Comparison of ENCODE assay signal across 9 cellular contexts in genomic region chr17:63425478-63425877, GRCh38. TPM values are rescaled to one million over a fixed set of nuclear protein-coding genes. Genes with fewer than 3 reads are reported as not detected.
DNase-seq lines count a peak whose midpoint lies in the region; ATAC-seq and TF ChIP-seq lines count a peak whose summit lies in the region.
"Had no signal": no experiment of that assay in that cellular context is flagged by ENCODE, and none has a peak within 500 bp of the region (broad histone marks: within the 10 kb centered on the region; RNA-seq: fewer than 3 reads in every experiment).

No MANE protein-coding gene starts in this region.

- H3K9me3 ChIP-seq in Loucy (ENCODE audit: insufficient read depth, low read depth, low read length): no peaks in the 10 kb centered on the region
- no peaks in the 10 kb centered on the region for H3K9me3 ChIP-seq in transverse colon

- H3K9ac ChIP-seq in Loucy (ENCODE audit: low read depth, low read length, poor library complexity, severe bottlenecking): no peak overlapping the region

- H3K4me2 ChIP-seq in Loucy (ENCODE audit: low read depth, low read length, poor library complexity, severe bottlenecking): no peak overlapping the region

- TF ChIP-seq POLR2A in transverse colon (IDR thresholded peaks at IDR 0.05): no peak

- peak; percentile 79 for ATAC-seq in omental fat pad (ENCODE audit: low FRiP score)

- H3K4me1 ChIP-seq in Loucy (ENCODE audit: insufficient read depth, low read length, poor library complexity, severe bottlenecking) (peaks cover 26% of the 10 kb centered on the region), transverse colon (no peaks in the 10 kb centered on the region)

- H4K20me1 ChIP-seq in Loucy (ENCODE audit: insufficient read depth, low read length, poor library complexity, severe bottlenecking): no peaks in the 10 kb centered on the region

- DNase-seq in NK-92 treated with Interleukin-12 subunit alpha and Interleukin-12 subunit beta, amount 100 ng/mL, for 24 hours (lab: John Stamatoyannopoulos, UW): peak; percentile 42
- DNase-seq in NK-92 (lab: John Stamatoyannopoulos, UW; ENCODE audit: unreplicated experiment) (no peak), SHP77 treated with DMSO at 0.1 percent for 48 hours (lab: John Stamatoyannopoulos, UW) (peak; percentile 32), fibroblast of villous mesenchyme (ENCODE audit: low read depth) (peak; percentile 84), omental fat pad (ENCODE audit: low spot score) (peak; percentile 68), transverse colon (peak; percentile 74)
- DNase-seq in activated T-helper 1 cell treated with anti-CD3 and anti-CD28 coated beads, Interleukin-2, amount 50 U/mL, for 16 hours (ENCODE audit: low read depth in 1 of 2, low spot score in 1 of 2): peak; percentile 33 to 48

- in situ Hi-C loops in transverse colon (cut with MboI; ENCODE audit: low pct_ligation_motif_present in 1 of 4, low pct_unique_long_range_greater_than_20kb in 1 of 4, low sequenced_read_pairs in 3 of 4): loop anchor here in 1 of 4 donors (10.0 kb wide), 1 partner anchor 189 kb away; no protein-coding TSS in a partner anchor

- no peak overlapping the region for H3K27ac ChIP-seq in transverse colon

- TF ChIP-seq CTCF in Loucy (conservative IDR thresholded peaks at IDR 0.05; ENCODE audit: low read length) (peak; percentile 88), fibroblast of villous mesenchyme (IDR thresholded peaks at IDR 0.05; ENCODE audit: insufficient read depth, low read depth, low read length) (peak; percentile 96), omental fat pad (IDR thresholded peaks at IDR 0.05) (peak in 2 of 3 donors; percentile 73 to 92), transverse colon (IDR thresholded peaks at IDR 0.05) (peak; percentile 90 to 95 (median 94))

- H2AFZ ChIP-seq in Loucy (ENCODE audit: low read length): no peak overlapping the region

- no peaks in the 10 kb centered on the region; the same call in 1 of the 2 replicates for H3K36me3 ChIP-seq in Loucy (ENCODE audit: insufficient read depth, low read length)
- no peaks in the 10 kb centered on the region for H3K36me3 ChIP-seq in transverse colon

- no peaks in the 10 kb centered on the region for H3F3A ChIP-seq in Loucy (ENCODE audit: low read depth)

- TF ChIP-seq EP300 in transverse colon (IDR thresholded peaks at IDR 0.05; ENCODE audit: low read depth): no peak

- H3K4me3 ChIP-seq in Loucy (ENCODE audit: low read length, poor library complexity, severe bottlenecking) (no peak overlapping the region), fibroblast of villous mesenchyme (ENCODE audit: low read depth, low read length) (no peak overlapping the region), transverse colon (no peak overlapping the region)
- H3K4me3 ChIP-seq: skin epidermis had no signal

- intact Hi-C loops in transverse colon (cut with DNase I; ENCODE audit: low total_unique reads): loop anchor here (5.0 kb wide), 1 partner anchor 187 kb away; no protein-coding TSS in a partner anchor

- H3K79me2 ChIP-seq in Loucy (ENCODE audit: insufficient read depth, low read length): no peaks in the 10 kb centered on the region

- no peaks in the 10 kb centered on the region for H3K27me3 ChIP-seq in Loucy (ENCODE audit: insufficient read depth, low read length, poor library complexity, severe bottlenecking)
- H3K27me3 ChIP-seq in transverse colon: no peaks in the 10 kb centered on the region

- no peaks in the 10 kb centered on the region for H3K9me2 ChIP-seq in Loucy (replicated peaks; ENCODE audit: low read depth, low read length)

- WGBS in transverse colon (ENCODE audit: low coverage in 1 of 2), 2 donors: 2% methylated on average over 7 of the region's 7 CpGs; no CpG with 5 or more reads in 1 of the 2 donors

RNA-seq across cellular contexts. Expression of gene CYB561, which starts 20.6 kb away (rescaled TPM):
- 11.3 and 12.5 TPM in 2 replicates for total RNA-seq in fibroblast of villous mesenchyme
- 10 to 100 TPM; 19.9 to 22.3 (median 20.5) TPM for total RNA-seq in omental fat pad
- 100 to 1,000 TPM in 1 of 4 donors, 10 to 100 TPM in 3; 52.6 to 315 (median 68.5) TPM for total RNA-seq in transverse colon

RNA-seq across cellular contexts. Expression of gene ACE, which starts 51.4 kb away (rescaled TPM):
- total RNA-seq in fibroblast of villous mesenchyme (1.3 and 1.7 TPM in 2 replicates), omental fat pad (10 to 100 TPM in 2 of 4 donors, 1 to 10 TPM in 2; 4.2 to 20.2 (median 12.0) TPM), transverse colon (10 to 100 TPM in 3 of 4 donors, 1 to 10 TPM in 1; 6.0 to 56.7 (median 28.0) TPM)
